In genomic region chr7:50533849-50534248, GRCh38 we compare ENCODE assay signal across 19 cellular contexts. TPM values are rescaled to one million over a fixed set of nuclear protein-coding genes. Genes with fewer than 3 reads are reported as not detected.
DNase-seq lines count a peak whose midpoint lies in the region; ATAC-seq, FAIRE-seq and TF ChIP-seq lines count a peak whose summit lies in the region.
"Had no signal": no experiment of that assay in that cellular context is flagged by ENCODE, and none has a peak within 500 bp of the region (broad histone marks: within the 10 kb centered on the region; RNA-seq: fewer than 3 reads in every experiment).

No MANE protein-coding gene starts in this region.

- peak overlapping the region; percentile 100 for H3K27ac Mint-ChIP-seq in HFFc6
- H3K27ac Mint-ChIP-seq in activated CD4-positive, alpha-beta T cell treated with anti-CD3 and anti-CD28 coated beads for 36 hours = no peak overlapping the region
- H3K27ac Mint-ChIP-seq: naive B cell had no signal

- H3K4me3 Mint-ChIP-seq in HFFc6 = no peak overlapping the region; the same call in 1 of the 2 replicates
- no peak overlapping the region for H3K4me3 Mint-ChIP-seq in activated CD4-positive, alpha-beta T cell treated with anti-CD3 and anti-CD28 coated beads for 36 hours
- H3K4me3 Mint-ChIP-seq: naive B cell had no signal

- H3K4me1 Mint-ChIP-seq in HFFc6 (ENCODE audit: low read depth) = peaks cover 55% of the 10 kb centered on the region
- H3K4me1 Mint-ChIP-seq in activated CD4-positive, alpha-beta T cell treated with anti-CD3 and anti-CD28 coated beads for 36 hours = peaks cover 27% of the 10 kb centered on the region
- H3K4me1 Mint-ChIP-seq: naive B cell had no signal

- DNase-seq in HFFc6 = no peak
- DNase-seq in RCC 7860 (ENCODE audit: low spot score) = peak; percentile 9
- no peak for DNase-seq in foreskin keratinocyte
- peak; percentile 46 for DNase-seq in transverse colon
- no peak for DNase-seq in RPMI8226
- no peak for DNase-seq in GM19238 (ENCODE audit: insufficient read length, low spot score)
- no peak for DNase-seq in activated CD4-positive, alpha-beta T cell treated with anti-CD3 and anti-CD28 coated beads for 36 hours
- DNase-seq: activated CD4-positive, alpha-beta T cell treated with anti-CD3 and anti-CD28 coated beads for 1 hour; caudate nucleus; DMS79 treated with DMSO at 0.1 percent for 48 hours; effector CD4-positive, alpha-beta T cell; left ventricle myocardium superior; naive B cell; NCI-H1694; stimulated activated CD4-positive, alpha-beta T cell treated with anti-CD3 and anti-CD28 coated beads, Interleukin-4, amount 100 ng/mL, for 4 hours; testis had no signal

- ATAC-seq in foreskin keratinocyte = no peak
- ATAC-seq in activated CD4-positive, alpha-beta T cell treated with anti-CD3 and anti-CD28 coated beads for 36 hours = no peak
- ATAC-seq: left ventricle myocardium superior had no signal

- WGBS in transverse colon (ENCODE audit: low coverage in 1 of 2), 2 donors = 28 to 56% methylated on average over 3 of the region's 3 CpGs

- TF ChIP-seq POLR2A in transverse colon (IDR thresholded peaks at IDR 0.05) = no peak

- intact Hi-C loops in transverse colon (cut with DNase I; ENCODE audit: low total_unique reads) = no loop called here
- intact Hi-C loops in activated CD4-positive, alpha-beta T cell treated with anti-CD3 and anti-CD28 coated beads for 36 hours (cut with DNase I, micrococcal nuclease) = loop anchor here in 1 of 2 experiments (5.0 kb wide), 2 partner anchors 63 to 588 kb away; no protein-coding TSS in a partner anchor

- POLR2A ChIA-PET in activated CD4-positive, alpha-beta T cell treated with anti-CD3 and anti-CD28 coated beads for 36 hours (lab: Charles Lee) = no interaction called here

- CTCF ChIA-PET in activated CD4-positive, alpha-beta T cell treated with anti-CD3 and anti-CD28 coated beads for 36 hours (lab: Charles Lee) = interaction anchor here (1.0 kb wide), 1 partner anchor 627 kb away, joined by 4 read pairs; no protein-coding TSS in a partner anchor

- H3K9me3 Mint-ChIP-seq in HFFc6 = no peaks in the 10 kb centered on the region
- H3K9me3 Mint-ChIP-seq in activated CD4-positive, alpha-beta T cell treated with anti-CD3 and anti-CD28 coated beads for 36 hours (ENCODE audit: low read depth) = no peaks in the 10 kb centered on the region
- H3K9me3 Mint-ChIP-seq: naive B cell had no signal

- H3K36me3 ChIP-seq in transverse colon = no peaks in the 10 kb centered on the region

- H3K4me3 ChIP-seq in transverse colon = no peak overlapping the region
- H3K4me3 ChIP-seq: SK-N-MC, testis had no signal

- H3K9me3 ChIP-seq in transverse colon = no peaks in the 10 kb centered on the region
- H3K9me3 ChIP-seq: testis had no signal

- in situ Hi-C loops in transverse colon (cut with MboI; ENCODE audit: low pct_ligation_motif_present in 1 of 4, low pct_unique_long_range_greater_than_20kb in 1 of 4, low sequenced_read_pairs in 3 of 4) = no loop called here

- no peak for FAIRE-seq in RCC 7860 (lab: Jason Lieb, UNC)

- H3K27me3 ChIP-seq in foreskin keratinocyte (no peaks in the 10 kb centered on the region), transverse colon (no peaks in the 10 kb centered on the region)
- H3K27me3 ChIP-seq: testis had no signal

- peaks cover 4% of the 10 kb centered on the region for H3K27me3 Mint-ChIP-seq in HFFc6 (ENCODE audit: insufficient read depth)
- H3K27me3 Mint-ChIP-seq in activated CD4-positive, alpha-beta T cell treated with anti-CD3 and anti-CD28 coated beads for 36 hours = peaks cover 16% of the 10 kb centered on the region

- H3K36me3 Mint-ChIP-seq in HFFc6 (ENCODE audit: low read depth) = no peaks in the 10 kb centered on the region
- no peaks in the 10 kb centered on the region for H3K36me3 Mint-ChIP-seq in activated CD4-positive, alpha-beta T cell treated with anti-CD3 and anti-CD28 coated beads for 36 hours (ENCODE audit: low read depth)
- H3K36me3 Mint-ChIP-seq: naive B cell had no signal

- H3K4me1 ChIP-seq in foreskin keratinocyte (peaks cover 26% of the 10 kb centered on the region), transverse colon (peaks cover 0 to 8% (median 4%) of the 10 kb centered on the region in 4 donors)
- H3K4me1 ChIP-seq: testis had no signal

- no peak for TF ChIP-seq CTCF in HFFc6 (IDR thresholded peaks at IDR 0.05)
- TF ChIP-seq CTCF in foreskin keratinocyte (conservative IDR thresholded peaks at IDR 0.05) = no peak
- no peak for TF ChIP-seq CTCF in transverse colon (IDR thresholded peaks at IDR 0.05)

- no peak for TF ChIP-seq EP300 in transverse colon (IDR thresholded peaks at IDR 0.05; ENCODE audit: low read depth)

- peak overlapping the region; percentile 99 for H3K27ac ChIP-seq in foreskin keratinocyte
- peak overlapping the region; percentile 51 to 71 (median 65) for H3K27ac ChIP-seq in transverse colon
- H3K27ac ChIP-seq: SK-N-MC, testis had no signal

RNA-seq across cellular contexts. Expression of gene DDC, which starts 31.4 kb away (rescaled TPM):
- total RNA-seq in HFFc6 (2021; fragmentation: NEBNext Ultra II Directional; extraction: Animal tissue kit (Norgen Biotek cat#: 25700)) = not detected
- total RNA-seq in foreskin keratinocyte (not detected in 2 replicates), transverse colon (10 to 100 TPM; 16.1 to 71.3 (median 42.5) TPM)
- not detected in 2 replicates for polyA plus RNA-seq in foreskin keratinocyte
- total RNA-seq in activated CD4-positive, alpha-beta T cell treated with anti-CD3 and anti-CD28 coated beads for 36 hours = under 1 TPM; 0.28 to 0.53 TPM
- total RNA-seq: fibroblast of villous mesenchyme, left ventricle myocardium superior had no signal
- polyA plus RNA-seq: BJ had no signal

Comparison
In these comparisons a context has a peak if more than half of its experiments do, and no peak if none do; other contexts are left out.
1. DNase-seq: peak in RCC 7860 (single experiment) and transverse colon (single experiment); none in HFFc6 (single experiment), foreskin keratinocyte (0 of 2), RPMI8226 (single experiment), GM19238 (single experiment) and activated CD4-positive, alpha-beta T cell treated with anti-CD3 and anti-CD28 coated beads for 36 hours (single experiment).
2. RNA of gene DDC, which starts 31.4 kb away (total RNA-seq): 16.1 to 71.3 TPM in transverse colon; 0.28 to 0.53 TPM in activated CD4-positive, alpha-beta T cell treated with anti-CD3 and anti-CD28 coated beads for 36 hours, not detected in HFFc6 and not detected in foreskin keratinocyte; every median in the first group is over 10 times any median in the second.